ENCODE assay signal across 2 cellular contexts in the genomic region with DNA sequence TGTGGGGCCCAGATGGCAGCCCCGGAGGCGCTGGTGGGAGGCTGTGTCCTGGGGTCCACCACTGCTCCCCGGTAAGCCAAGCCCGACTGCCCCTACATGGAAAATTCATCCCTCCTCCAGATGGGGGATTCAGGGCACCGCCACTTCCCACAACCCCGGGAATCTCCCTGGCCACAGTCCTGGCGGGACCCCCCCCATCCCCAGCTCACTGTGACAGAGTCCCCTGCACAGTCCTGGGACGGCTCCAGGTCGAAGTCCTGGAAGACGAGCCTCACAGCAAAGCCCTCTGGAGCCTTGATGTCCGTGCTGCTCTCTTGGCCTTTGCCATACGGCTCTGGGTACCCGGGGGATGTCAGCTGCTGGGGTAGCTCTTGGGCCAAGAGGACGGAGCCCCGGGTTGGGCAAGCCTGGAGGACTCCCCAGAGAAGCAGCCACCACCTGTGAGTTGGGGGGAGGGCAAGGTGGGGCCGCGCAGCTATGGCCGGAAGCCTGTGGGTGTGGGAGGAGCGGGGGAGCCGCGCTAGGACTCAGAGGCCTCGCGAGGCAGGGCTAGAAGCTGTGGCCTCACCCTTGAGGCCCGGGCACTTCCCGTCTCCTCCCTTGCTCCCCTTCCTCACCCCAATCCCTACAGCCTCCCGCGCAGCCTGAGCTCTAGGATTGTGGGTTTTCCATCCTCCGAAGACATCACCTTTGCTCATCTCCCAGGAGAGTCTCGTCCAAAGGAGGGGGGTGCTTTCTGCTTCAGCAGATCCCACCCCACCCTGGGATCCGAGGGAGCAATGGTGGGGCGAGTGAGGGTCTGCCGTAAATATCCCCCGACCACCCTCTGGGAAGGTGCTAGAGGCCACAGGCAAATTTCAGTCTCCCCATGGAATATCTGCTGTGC.
TF ChIP-seq lines count a peak whose summit lies in the region.

No MANE protein-coding gene starts in this region.

TF ChIP-seq in HCT116, 20 proteins besides CTCF, POLR2A, EP300 and RAD21 (continued from another document):
- TF ChIP-seq, protein P1, sequence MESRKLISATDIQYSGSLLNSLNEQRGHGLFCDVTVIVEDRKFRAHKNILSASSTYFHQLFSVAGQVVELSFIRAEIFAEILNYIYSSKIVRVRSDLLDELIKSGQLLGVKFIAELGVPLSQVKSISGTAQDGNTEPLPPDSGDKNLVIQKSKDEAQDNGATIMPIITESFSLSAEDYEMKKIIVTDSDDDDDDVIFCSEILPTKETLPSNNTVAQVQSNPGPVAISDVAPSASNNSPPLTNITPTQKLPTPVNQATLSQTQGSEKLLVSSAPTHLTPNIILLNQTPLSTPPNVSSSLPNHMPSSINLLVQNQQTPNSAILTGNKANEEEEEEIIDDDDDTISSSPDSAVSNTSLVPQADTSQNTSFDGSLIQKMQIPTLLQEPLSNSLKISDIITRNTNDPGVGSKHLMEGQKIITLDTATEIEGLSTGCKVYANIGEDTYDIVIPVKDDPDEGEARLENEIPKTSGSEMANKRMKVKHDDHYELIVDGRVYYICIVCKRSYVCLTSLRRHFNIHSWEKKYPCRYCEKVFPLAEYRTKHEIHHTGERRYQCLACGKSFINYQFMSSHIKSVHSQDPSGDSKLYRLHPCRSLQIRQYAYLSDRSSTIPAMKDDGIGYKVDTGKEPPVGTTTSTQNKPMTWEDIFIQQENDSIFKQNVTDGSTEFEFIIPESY (IDR thresholded peaks at IDR 0.05; ENCODE audit: extremely low read depth, insufficient replicate concordance, low read length) = peak; percentile 67
- TF ChIP-seq SIN3A (IDR thresholded peaks at IDR 0.05; ENCODE audit: low read depth) (no peak), SRF (IDR thresholded peaks at IDR 0.05; ENCODE audit: low read depth) (no peak), SP1 (IDR thresholded peaks at IDR 0.05; ENCODE audit: low read depth) (no peak), CBX3 (IDR thresholded peaks at IDR 0.05; ENCODE audit: low read depth) (no peak), TCF7L2 (IDR thresholded peaks at IDR 0.05; ENCODE audit: borderline replicate concordance, extremely low read depth, insufficient read depth, insufficient read length) (no peak), FOSL1 (IDR thresholded peaks at IDR 0.05; ENCODE audit: low read depth) (no peak), ZNF274 (IDR thresholded peaks at IDR 0.05; ENCODE audit: low read depth, low read length) (no peak), ELF1 (IDR thresholded peaks at IDR 0.05; ENCODE audit: borderline replicate concordance, low read depth) (no peak), ZFX (IDR thresholded peaks at IDR 0.05) (peak; percentile 49), CEBPB (IDR thresholded peaks at IDR 0.05; ENCODE audit: low read depth) (no peak), YY1 (IDR thresholded peaks at IDR 0.05; ENCODE audit: extremely low read depth, insufficient replicate concordance, low read depth, low read length) (peak; percentile 77), EZH2phosphoT487 (IDR thresholded peaks at IDR 0.05; ENCODE audit: borderline replicate concordance) (no peak), EZH2 (IDR thresholded peaks at IDR 0.05) (no peak), JUND (IDR thresholded peaks at IDR 0.05) (no peak), POLR2AphosphoS5 (IDR thresholded peaks at IDR 0.05; ENCODE audit: low read depth, low read length) (peak; percentile 85)
- TF ChIP-seq, protein P2, sequence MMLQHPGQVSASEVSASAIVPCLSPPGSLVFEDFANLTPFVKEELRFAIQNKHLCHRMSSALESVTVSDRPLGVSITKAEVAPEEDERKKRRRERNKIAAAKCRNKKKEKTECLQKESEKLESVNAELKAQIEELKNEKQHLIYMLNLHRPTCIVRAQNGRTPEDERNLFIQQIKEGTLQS (IDR thresholded peaks at IDR 0.05) = no peak
- TF ChIP-seq, protein P3, sequence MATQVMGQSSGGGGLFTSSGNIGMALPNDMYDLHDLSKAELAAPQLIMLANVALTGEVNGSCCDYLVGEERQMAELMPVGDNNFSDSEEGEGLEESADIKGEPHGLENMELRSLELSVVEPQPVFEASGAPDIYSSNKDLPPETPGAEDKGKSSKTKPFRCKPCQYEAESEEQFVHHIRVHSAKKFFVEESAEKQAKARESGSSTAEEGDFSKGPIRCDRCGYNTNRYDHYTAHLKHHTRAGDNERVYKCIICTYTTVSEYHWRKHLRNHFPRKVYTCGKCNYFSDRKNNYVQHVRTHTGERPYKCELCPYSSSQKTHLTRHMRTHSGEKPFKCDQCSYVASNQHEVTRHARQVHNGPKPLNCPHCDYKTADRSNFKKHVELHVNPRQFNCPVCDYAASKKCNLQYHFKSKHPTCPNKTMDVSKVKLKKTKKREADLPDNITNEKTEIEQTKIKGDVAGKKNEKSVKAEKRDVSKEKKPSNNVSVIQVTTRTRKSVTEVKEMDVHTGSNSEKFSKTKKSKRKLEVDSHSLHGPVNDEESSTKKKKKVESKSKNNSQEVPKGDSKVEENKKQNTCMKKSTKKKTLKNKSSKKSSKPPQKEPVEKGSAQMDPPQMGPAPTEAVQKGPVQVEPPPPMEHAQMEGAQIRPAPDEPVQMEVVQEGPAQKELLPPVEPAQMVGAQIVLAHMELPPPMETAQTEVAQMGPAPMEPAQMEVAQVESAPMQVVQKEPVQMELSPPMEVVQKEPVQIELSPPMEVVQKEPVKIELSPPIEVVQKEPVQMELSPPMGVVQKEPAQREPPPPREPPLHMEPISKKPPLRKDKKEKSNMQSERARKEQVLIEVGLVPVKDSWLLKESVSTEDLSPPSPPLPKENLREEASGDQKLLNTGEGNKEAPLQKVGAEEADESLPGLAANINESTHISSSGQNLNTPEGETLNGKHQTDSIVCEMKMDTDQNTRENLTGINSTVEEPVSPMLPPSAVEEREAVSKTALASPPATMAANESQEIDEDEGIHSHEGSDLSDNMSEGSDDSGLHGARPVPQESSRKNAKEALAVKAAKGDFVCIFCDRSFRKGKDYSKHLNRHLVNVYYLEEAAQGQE (IDR thresholded peaks at IDR 0.05; ENCODE audit: low read depth) = no peak
- TF ChIP-seq, protein P4, sequence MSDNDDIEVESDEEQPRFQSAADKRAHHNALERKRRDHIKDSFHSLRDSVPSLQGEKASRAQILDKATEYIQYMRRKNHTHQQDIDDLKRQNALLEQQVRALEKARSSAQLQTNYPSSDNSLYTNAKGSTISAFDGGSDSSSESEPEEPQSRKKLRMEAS (IDR thresholded peaks at IDR 0.05) = peak; percentile 64; the same call in 1 of the 2 replicates

TF ChIP-seq in WTC11, 78 proteins besides CTCF, POLR2A, EP300 and RAD21 (continued from another document and continues in another):
- TF ChIP-seq, protein P5, sequence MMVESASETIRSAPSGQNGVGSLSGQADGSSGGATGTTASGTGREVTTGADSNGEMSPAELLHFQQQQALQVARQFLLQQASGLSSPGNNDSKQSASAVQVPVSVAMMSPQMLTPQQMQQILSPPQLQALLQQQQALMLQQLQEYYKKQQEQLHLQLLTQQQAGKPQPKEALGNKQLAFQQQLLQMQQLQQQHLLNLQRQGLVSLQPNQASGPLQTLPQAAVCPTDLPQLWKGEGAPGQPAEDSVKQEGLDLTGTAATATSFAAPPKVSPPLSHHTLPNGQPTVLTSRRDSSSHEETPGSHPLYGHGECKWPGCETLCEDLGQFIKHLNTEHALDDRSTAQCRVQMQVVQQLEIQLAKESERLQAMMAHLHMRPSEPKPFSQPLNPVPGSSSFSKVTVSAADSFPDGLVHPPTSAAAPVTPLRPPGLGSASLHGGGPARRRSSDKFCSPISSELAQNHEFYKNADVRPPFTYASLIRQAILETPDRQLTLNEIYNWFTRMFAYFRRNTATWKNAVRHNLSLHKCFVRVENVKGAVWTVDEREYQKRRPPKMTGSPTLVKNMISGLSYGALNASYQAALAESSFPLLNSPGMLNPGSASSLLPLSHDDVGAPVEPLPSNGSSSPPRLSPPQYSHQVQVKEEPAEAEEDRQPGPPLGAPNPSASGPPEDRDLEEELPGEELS (CRISPR knock-in tag; IDR thresholded peaks at IDR 0.05) = no peak
- TF ChIP-seq, protein P6, sequence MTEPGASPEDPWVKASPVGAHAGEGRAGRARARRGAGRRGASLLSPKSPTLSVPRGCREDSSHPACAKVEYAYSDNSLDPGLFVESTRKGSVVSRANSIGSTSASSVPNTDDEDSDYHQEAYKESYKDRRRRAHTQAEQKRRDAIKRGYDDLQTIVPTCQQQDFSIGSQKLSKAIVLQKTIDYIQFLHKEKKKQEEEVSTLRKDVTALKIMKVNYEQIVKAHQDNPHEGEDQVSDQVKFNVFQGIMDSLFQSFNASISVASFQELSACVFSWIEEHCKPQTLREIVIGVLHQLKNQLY (CRISPR knock-in tag; IDR thresholded peaks at IDR 0.05) = no peak
- TF ChIP-seq ZNF416 (CRISPR knock-in tag; IDR thresholded peaks at IDR 0.05) (no peak), ESRRA (CRISPR knock-in tag; IDR thresholded peaks at IDR 0.05; ENCODE audit: borderline replicate concordance) (no peak), HMGA2 (CRISPR knock-in tag; IDR thresholded peaks at IDR 0.05) (no peak), ZNF317 (CRISPR knock-in tag; IDR thresholded peaks at IDR 0.05; ENCODE audit: borderline replicate concordance, low read depth) (no peak), ZNF671 (CRISPR knock-in tag; IDR thresholded peaks at IDR 0.05) (no peak), FOXK1 (CRISPR knock-in tag; IDR thresholded peaks at IDR 0.05) (no peak), ZNF263 (CRISPR knock-in tag; IDR thresholded peaks at IDR 0.05; ENCODE audit: low read depth) (no peak), NFE2L1 (CRISPR knock-in tag; IDR thresholded peaks at IDR 0.05) (no peak), ZBTB21 (CRISPR knock-in tag; IDR thresholded peaks at IDR 0.05; ENCODE audit: borderline replicate concordance) (no peak), MXD4 (CRISPR knock-in tag; IDR thresholded peaks at IDR 0.05; ENCODE audit: borderline replicate concordance) (no peak), NFATC4 (CRISPR knock-in tag; IDR thresholded peaks at IDR 0.05) (no peak)
- TF ChIP-seq, protein P7, sequence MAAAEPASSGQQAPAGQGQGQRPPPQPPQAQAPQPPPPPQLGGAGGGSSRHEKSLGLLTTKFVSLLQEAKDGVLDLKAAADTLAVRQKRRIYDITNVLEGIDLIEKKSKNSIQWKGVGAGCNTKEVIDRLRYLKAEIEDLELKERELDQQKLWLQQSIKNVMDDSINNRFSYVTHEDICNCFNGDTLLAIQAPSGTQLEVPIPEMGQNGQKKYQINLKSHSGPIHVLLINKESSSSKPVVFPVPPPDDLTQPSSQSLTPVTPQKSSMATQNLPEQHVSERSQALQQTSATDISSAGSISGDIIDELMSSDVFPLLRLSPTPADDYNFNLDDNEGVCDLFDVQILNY (CRISPR knock-in tag; IDR thresholded peaks at IDR 0.05) = no peak
- TF ChIP-seq, protein P8, sequence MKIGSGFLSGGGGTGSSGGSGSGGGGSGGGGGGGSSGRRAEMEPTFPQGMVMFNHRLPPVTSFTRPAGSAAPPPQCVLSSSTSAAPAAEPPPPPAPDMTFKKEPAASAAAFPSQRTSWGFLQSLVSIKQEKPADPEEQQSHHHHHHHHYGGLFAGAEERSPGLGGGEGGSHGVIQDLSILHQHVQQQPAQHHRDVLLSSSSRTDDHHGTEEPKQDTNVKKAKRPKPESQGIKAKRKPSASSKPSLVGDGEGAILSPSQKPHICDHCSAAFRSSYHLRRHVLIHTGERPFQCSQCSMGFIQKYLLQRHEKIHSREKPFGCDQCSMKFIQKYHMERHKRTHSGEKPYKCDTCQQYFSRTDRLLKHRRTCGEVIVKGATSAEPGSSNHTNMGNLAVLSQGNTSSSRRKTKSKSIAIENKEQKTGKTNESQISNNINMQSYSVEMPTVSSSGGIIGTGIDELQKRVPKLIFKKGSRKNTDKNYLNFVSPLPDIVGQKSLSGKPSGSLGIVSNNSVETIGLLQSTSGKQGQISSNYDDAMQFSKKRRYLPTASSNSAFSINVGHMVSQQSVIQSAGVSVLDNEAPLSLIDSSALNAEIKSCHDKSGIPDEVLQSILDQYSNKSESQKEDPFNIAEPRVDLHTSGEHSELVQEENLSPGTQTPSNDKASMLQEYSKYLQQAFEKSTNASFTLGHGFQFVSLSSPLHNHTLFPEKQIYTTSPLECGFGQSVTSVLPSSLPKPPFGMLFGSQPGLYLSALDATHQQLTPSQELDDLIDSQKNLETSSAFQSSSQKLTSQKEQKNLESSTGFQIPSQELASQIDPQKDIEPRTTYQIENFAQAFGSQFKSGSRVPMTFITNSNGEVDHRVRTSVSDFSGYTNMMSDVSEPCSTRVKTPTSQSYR (CRISPR knock-in tag; IDR thresholded peaks at IDR 0.05) = no peak
- TF ChIP-seq, protein P9, sequence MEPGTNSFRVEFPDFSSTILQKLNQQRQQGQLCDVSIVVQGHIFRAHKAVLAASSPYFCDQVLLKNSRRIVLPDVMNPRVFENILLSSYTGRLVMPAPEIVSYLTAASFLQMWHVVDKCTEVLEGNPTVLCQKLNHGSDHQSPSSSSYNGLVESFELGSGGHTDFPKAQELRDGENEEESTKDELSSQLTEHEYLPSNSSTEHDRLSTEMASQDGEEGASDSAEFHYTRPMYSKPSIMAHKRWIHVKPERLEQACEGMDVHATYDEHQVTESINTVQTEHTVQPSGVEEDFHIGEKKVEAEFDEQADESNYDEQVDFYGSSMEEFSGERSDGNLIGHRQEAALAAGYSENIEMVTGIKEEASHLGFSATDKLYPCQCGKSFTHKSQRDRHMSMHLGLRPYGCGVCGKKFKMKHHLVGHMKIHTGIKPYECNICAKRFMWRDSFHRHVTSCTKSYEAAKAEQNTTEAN (CRISPR knock-in tag; IDR thresholded peaks at IDR 0.05) = 0 out of 2 replicates have a peak, but pooled peaks have one; percentile 53
- TF ChIP-seq, protein P10, sequence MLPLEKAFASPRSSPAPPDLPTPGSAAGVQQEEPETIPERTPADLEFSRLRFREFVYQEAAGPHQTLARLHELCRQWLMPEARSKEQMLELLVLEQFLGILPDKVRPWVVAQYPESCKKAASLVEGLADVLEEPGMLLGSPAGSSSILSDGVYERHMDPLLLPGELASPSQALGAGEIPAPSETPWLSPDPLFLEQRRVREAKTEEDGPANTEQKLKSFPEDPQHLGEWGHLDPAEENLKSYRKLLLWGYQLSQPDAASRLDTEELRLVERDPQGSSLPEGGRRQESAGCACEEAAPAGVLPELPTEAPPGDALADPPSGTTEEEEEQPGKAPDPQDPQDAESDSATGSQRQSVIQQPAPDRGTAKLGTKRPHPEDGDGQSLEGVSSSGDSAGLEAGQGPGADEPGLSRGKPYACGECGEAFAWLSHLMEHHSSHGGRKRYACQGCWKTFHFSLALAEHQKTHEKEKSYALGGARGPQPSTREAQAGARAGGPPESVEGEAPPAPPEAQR (CRISPR knock-in tag; IDR thresholded peaks at IDR 0.05) = no peak
- TF ChIP-seq, protein P11, sequence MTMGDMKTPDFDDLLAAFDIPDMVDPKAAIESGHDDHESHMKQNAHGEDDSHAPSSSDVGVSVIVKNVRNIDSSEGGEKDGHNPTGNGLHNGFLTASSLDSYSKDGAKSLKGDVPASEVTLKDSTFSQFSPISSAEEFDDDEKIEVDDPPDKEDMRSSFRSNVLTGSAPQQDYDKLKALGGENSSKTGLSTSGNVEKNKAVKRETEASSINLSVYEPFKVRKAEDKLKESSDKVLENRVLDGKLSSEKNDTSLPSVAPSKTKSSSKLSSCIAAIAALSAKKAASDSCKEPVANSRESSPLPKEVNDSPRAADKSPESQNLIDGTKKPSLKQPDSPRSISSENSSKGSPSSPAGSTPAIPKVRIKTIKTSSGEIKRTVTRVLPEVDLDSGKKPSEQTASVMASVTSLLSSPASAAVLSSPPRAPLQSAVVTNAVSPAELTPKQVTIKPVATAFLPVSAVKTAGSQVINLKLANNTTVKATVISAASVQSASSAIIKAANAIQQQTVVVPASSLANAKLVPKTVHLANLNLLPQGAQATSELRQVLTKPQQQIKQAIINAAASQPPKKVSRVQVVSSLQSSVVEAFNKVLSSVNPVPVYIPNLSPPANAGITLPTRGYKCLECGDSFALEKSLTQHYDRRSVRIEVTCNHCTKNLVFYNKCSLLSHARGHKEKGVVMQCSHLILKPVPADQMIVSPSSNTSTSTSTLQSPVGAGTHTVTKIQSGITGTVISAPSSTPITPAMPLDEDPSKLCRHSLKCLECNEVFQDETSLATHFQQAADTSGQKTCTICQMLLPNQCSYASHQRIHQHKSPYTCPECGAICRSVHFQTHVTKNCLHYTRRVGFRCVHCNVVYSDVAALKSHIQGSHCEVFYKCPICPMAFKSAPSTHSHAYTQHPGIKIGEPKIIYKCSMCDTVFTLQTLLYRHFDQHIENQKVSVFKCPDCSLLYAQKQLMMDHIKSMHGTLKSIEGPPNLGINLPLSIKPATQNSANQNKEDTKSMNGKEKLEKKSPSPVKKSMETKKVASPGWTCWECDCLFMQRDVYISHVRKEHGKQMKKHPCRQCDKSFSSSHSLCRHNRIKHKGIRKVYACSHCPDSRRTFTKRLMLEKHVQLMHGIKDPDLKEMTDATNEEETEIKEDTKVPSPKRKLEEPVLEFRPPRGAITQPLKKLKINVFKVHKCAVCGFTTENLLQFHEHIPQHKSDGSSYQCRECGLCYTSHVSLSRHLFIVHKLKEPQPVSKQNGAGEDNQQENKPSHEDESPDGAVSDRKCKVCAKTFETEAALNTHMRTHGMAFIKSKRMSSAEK (CRISPR knock-in tag; IDR thresholded peaks at IDR 0.05; ENCODE audit: borderline replicate concordance) = no peak
